Comparison of ENCODE assay signal across 8 cellular contexts in the genomic region with DNA sequence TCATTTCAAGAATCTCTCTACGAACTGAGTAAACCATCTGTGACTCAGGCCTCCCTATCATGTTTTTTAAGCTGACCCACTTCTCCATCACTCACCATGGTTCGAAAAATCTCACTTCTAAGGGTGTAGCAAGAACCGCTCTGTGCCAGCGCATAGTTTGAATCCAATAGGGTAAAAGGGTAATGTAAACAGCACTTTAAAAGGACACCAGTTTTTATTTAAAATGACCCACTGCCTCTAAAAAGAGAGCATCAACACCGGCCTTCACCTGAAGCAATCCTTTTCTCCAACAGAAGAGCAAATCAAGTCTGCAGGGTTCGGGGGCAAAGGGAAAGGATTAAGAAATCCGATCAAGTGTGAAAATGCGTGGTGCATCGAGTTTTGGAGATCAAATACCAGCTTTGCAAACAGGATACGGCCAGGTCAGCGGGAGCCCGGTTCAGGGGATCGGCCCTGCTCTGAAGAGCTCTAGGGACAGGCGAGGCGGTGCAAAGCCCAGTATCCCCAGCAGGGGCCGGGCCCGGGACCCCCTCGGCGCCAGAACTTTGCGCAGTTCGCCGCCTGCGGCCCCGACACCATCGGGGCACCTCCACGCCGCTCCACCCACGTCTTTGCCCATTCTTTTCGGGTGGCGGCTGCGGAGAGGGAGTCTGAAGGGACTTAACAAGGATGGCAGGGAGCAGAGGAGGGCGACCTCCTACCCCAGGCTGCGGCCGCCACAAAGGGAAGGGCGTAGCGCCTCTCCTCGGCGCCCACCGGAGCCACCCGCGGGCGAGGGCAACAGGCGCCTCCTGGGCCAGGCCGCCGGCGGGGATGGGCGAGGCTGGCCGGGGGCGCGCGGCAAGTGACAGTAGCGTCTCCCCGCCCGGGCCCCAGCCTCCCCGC. TPM values are rescaled to one million over a fixed set of nuclear protein-coding genes. Genes with fewer than 3 reads are reported as not detected.
A peak's percentile ranks its signal among the peaks of the same experiment; 100 is the strongest.
DNase-seq lines count a peak whose midpoint lies in the region; ATAC-seq and TF ChIP-seq lines count a peak whose summit lies in the region.

No MANE protein-coding gene starts in this region.

- POLR2A ChIA-PET in naive thymus-derived CD4-positive, alpha-beta T cell (lab: Charles Lee), result interaction anchor here (0.5 to 10.2 kb wide), 7 partner anchors 19 to 220 kb away, joined by 3 to 217 read pairs (median 5); a partner anchor contains a TSS

- H3K9me3 ChIP-seq in naive thymus-derived CD4-positive, alpha-beta T cell (ENCODE audit: control insufficient read depth in 2 of 3, low read length in 3 of 3), result no peaks in the 10 kb centered on the region

- no peaks in the 10 kb centered on the region for H3K9me3 Mint-ChIP-seq in naive thymus-derived CD4-positive, alpha-beta T cell

- H3K79me2 ChIP-seq in ACC112 (ENCODE audit: control insufficient read depth, insufficient read depth, low read length, unreplicated experiment), result peaks cover 52% of the 10 kb centered on the region

- no peaks in the 10 kb centered on the region for H3K27me3 ChIP-seq in ACC112 (ENCODE audit: insufficient read depth, low read length)
- H3K27me3 ChIP-seq in naive thymus-derived CD4-positive, alpha-beta T cell (ENCODE audit: control insufficient read depth in 2 of 2, insufficient read depth in 2 of 2, low read length in 2 of 2), result no peaks in the 10 kb centered on the region

- H3K4me1 ChIP-seq in ACC112 (ENCODE audit: control insufficient read depth, insufficient read depth, low read length, unreplicated experiment), result peaks cover 27% of the 10 kb centered on the region
- peaks cover 38 to 44% of the 10 kb centered on the region in 2 donors for H3K4me1 ChIP-seq in naive thymus-derived CD4-positive, alpha-beta T cell (ENCODE audit: control insufficient read depth in 2 of 2, insufficient read depth in 2 of 2, low read length in 2 of 2)

- peaks cover 0 to 13% (median 0%) of the 10 kb centered on the region in 5 donors for H3K36me3 Mint-ChIP-seq in naive thymus-derived CD4-positive, alpha-beta T cell

- CTCF ChIA-PET in naive thymus-derived CD4-positive, alpha-beta T cell (lab: Charles Lee), result interaction anchor here (0.5 to 3.2 kb wide), 10 partner anchors 18 to 114 kb away, joined by 3 to 15 read pairs (median 4); no protein-coding TSS in a partner anchor

- H3K27ac ChIP-seq in ACC112 (ENCODE audit: low read depth, low read length) (peak overlapping the region; percentile 45; the same call in 1 of the 2 replicates), substantia nigra (ENCODE audit: low read depth, low read length, poor library complexity, severe bottlenecking) (peak overlapping the region; percentile 69)
- H3K27ac ChIP-seq in naive thymus-derived CD4-positive, alpha-beta T cell (ENCODE audit: low read depth, low read length), result peak overlapping the region; percentile 77

- DNase-seq in NCI-H82 (lab: John Stamatoyannopoulos, UW) (peak; percentile 63), activated T-helper 1 cell treated with Interleukin-2 at 50 U/mL for 16 hours (ENCODE audit: low read depth) (peak; percentile 28), fibroblast of mammary gland (ENCODE audit: low read depth) (peak; percentile 67), substantia nigra (lab: John Stamatoyannopoulos, UW) (peak in 46 of 49 donors; percentile 3 to 72 (median 40))
- peak in 7 of 9 donors; percentile 26 to 60 (median 40) for DNase-seq in naive thymus-derived CD4-positive, alpha-beta T cell

- H3K4me3 ChIP-seq in ACC112 (ENCODE audit: low read depth, low read length), result peak overlapping the region; percentile 89
- H3K4me3 ChIP-seq in fibroblast of mammary gland (ENCODE audit: control insufficient read depth, low read depth, low read length), result peak overlapping the region; percentile 62
- peak overlapping the region; percentile 88 for H3K4me3 ChIP-seq in naive thymus-derived CD4-positive, alpha-beta T cell (ENCODE audit: low read length)

- peak overlapping the region; percentile 36 for H2AFZ ChIP-seq in ACC112 (ENCODE audit: low read length, unreplicated experiment)

- H3K27ac Mint-ChIP-seq in naive thymus-derived CD4-positive, alpha-beta T cell, result peak overlapping the region; percentile 77 to 92 (median 88)

- ATAC-seq in GM18511 (IDR thresholded peaks at IDR 0.05; ENCODE audit: unreplicated experiment), result peak; percentile 50
- ATAC-seq in HG02973 (IDR thresholded peaks at IDR 0.05; ENCODE audit: unreplicated experiment), result peak; percentile 34
- no peak for ATAC-seq in naive thymus-derived CD4-positive, alpha-beta T cell

- H3K36me3 ChIP-seq in ACC112 (ENCODE audit: insufficient read depth, low read length), result no peaks in the 10 kb centered on the region
- no peaks in the 10 kb centered on the region for H3K36me3 ChIP-seq in naive thymus-derived CD4-positive, alpha-beta T cell (ENCODE audit: control insufficient read depth in 2 of 3, insufficient read depth in 3 of 3, low read length in 3 of 3)

- H3K4me3 Mint-ChIP-seq in naive thymus-derived CD4-positive, alpha-beta T cell, result peak overlapping the region; percentile 94 to 99 (median 96)

- peak; percentile 38 for TF ChIP-seq CTCF in fibroblast of mammary gland (conservative IDR thresholded peaks at IDR 0.05; ENCODE audit: control insufficient read depth, insufficient read depth, low read depth, low read length)

- H3K27me3 Mint-ChIP-seq in naive thymus-derived CD4-positive, alpha-beta T cell, result no peaks in the 10 kb centered on the region

- peaks cover 44 to 75% (median 66%) of the 10 kb centered on the region in 7 donors for H3K4me1 Mint-ChIP-seq in naive thymus-derived CD4-positive, alpha-beta T cell

- intact Hi-C loops in naive thymus-derived CD4-positive, alpha-beta T cell (cut with micrococcal nuclease), result loop anchor here (1.0 to 2.0 kb wide), 12 partner anchors 26 to 1649 kb away; a partner anchor contains a TSS

RNA-seq across cellular contexts. Expression of a gene that starts 0.8 kb away (rescaled TPM):
- total RNA-seq in naive thymus-derived CD4-positive, alpha-beta T cell, result 10 to 100 TPM; 23.2 to 81.4 (median 39.1) TPM
- polyA plus RNA-seq in naive thymus-derived CD4-positive, alpha-beta T cell, result 10 to 100 TPM; 43.8 TPM
